ENCODE assay signal across 23 cellular contexts in the genomic region with DNA sequence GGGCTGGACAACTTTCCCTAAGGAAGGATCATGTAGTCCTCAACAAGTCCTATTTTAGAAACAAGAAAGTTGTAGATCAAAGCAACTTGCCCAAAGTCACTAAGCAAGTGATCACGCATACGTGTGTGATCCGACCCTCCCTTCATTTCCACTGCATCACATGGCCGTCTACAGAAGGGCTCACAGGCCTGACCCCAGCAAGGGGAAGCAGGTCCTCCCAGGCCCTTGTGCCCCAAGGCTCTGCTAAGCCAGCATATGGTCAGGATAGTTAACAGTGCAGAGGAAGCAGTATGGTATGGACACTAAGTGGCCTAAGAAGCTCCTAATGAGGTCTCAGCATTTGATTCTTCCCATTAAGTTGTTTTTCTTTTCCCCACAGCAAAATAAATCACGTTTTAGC. TPM values are rescaled to one million over a fixed set of nuclear protein-coding genes. Genes with fewer than 3 reads are reported as not detected.
"Had no signal": no experiment of that assay in that cellular context is flagged by ENCODE, and none has a peak within 500 bp of the region (broad histone marks: within the 10 kb centered on the region; RNA-seq: fewer than 3 reads in every experiment).

No MANE protein-coding gene starts in this region.

- H3K27me3 Mint-ChIP-seq: effector memory CD8-positive, alpha-beta T cell; naive thymus-derived CD8-positive, alpha-beta T cell; stimulated activated naive CD8-positive, alpha-beta T cell treated with anti-CD3 and anti-CD28 coated beads, Interleukin-15, amount 100 ng/mL, for 72 hours had no signal

- H3K4me1 ChIP-seq: lower lobe of right lung, pancreas, suprapubic skin, transverse colon had no signal

- H3K4me3 Mint-ChIP-seq: effector memory CD8-positive, alpha-beta T cell; naive thymus-derived CD8-positive, alpha-beta T cell; stimulated activated naive CD8-positive, alpha-beta T cell treated with anti-CD3 and anti-CD28 coated beads, Interleukin-15, amount 100 ng/mL, for 72 hours had no signal

- H3K9me3 ChIP-seq: lower lobe of right lung, pancreas, suprapubic skin, transverse colon had no signal

- H3K79me2 ChIP-seq: hepatocyte had no signal

- H3K4me1 Mint-ChIP-seq: stimulated activated naive CD8-positive, alpha-beta T cell treated with anti-CD3 and anti-CD28 coated beads, Interleukin-15, amount 100 ng/mL, for 72 hours had no signal

- ATAC-seq: effector memory CD8-positive, alpha-beta T cell; left ventricle myocardium superior; lower lobe of right lung; naive thymus-derived CD8-positive, alpha-beta T cell; pancreas; sciatic nerve; stimulated activated naive CD8-positive, alpha-beta T cell treated with anti-CD3 and anti-CD28 coated beads, Interleukin-15, amount 100 ng/mL, for 72 hours had no signal

- H3K4me2 ChIP-seq: hepatocyte, smooth muscle cell had no signal

- H3K9me3 Mint-ChIP-seq: effector memory CD8-positive, alpha-beta T cell; naive thymus-derived CD8-positive, alpha-beta T cell; stimulated activated naive CD8-positive, alpha-beta T cell treated with anti-CD3 and anti-CD28 coated beads, Interleukin-15, amount 100 ng/mL, for 72 hours had no signal

- H3K27ac Mint-ChIP-seq: stimulated activated naive CD8-positive, alpha-beta T cell treated with anti-CD3 and anti-CD28 coated beads, Interleukin-15, amount 100 ng/mL, for 72 hours had no signal

- H2AFZ ChIP-seq: hepatocyte had no signal

- H3K27me3 ChIP-seq: hepatocyte, pancreas, suprapubic skin, transverse colon had no signal

- H3K27ac ChIP-seq: hepatocyte, lower lobe of right lung, pancreas, suprapubic skin, transverse colon had no signal

- FAIRE-seq: frontal cortex, keratinocyte, pancreas had no signal

- DNase-seq: cortex of kidney; effector memory CD8-positive, alpha-beta T cell; left ventricle myocardium superior; lower lobe of right lung; naive thymus-derived CD8-positive, alpha-beta T cell; occipital lobe; pancreas; retina; stimulated activated CD4-positive, alpha-beta T cell treated with anti-CD3 and anti-CD28 coated beads, Interleukin-12 subunit alpha, Interleukin-12 subunit beta, amount 100 ng/mL, for 4 hours; stimulated activated CD4-positive, alpha-beta T cell treated with anti-CD3 and anti-CD28 coated beads, Interleukin-1b, Interleukin-23, amount 100 ng/mL, for 48 hours; stimulated activated CD4-positive, alpha-beta T cell treated with anti-CD3 and anti-CD28 coated beads, Interleukin-4, amount 100 ng/mL, for 1 hour; stimulated activated CD8-positive, alpha-beta memory T cell treated with anti-CD3 and anti-CD28 coated beads, Interleukin-4, amount 100 ng/mL, for 48 hours; stimulated activated naive CD4-positive, alpha-beta T cell; stimulated activated naive CD8-positive, alpha-beta T cell treated with anti-CD3 and anti-CD28 coated beads, Interleukin-15, amount 100 ng/mL, for 72 hours; transverse colon had no signal

- H3K4me3 ChIP-seq: hepatocyte, lower lobe of right lung, pancreas, smooth muscle cell, suprapubic skin, transverse colon had no signal

RNA-seq across cellular contexts. Expression of gene TFAP2E, which starts 24.8 kb away (rescaled TPM):
- total RNA-seq: hepatocyte, myocyte, urinary bladder had no signal
